10 cellular contexts compared by ENCODE assay signal in genomic region chr17:45785373-45786193, GRCh38. TPM values are rescaled to one million over a fixed set of nuclear protein-coding genes. Genes with fewer than 3 reads are reported as not detected.
DNase-seq lines count a peak whose midpoint lies in the region; ATAC-seq, FAIRE-seq and TF ChIP-seq lines count a peak whose summit lies in the region.
"Had no signal": no experiment of that assay in that cellular context is flagged by ENCODE, and none has a peak within 500 bp of the region (broad histone marks: within the 10 kb centered on the region; RNA-seq: fewer than 3 reads in every experiment).

No MANE protein-coding gene starts in this region.

- no peaks in the 10 kb centered on the region for H3K36me3 ChIP-seq in bronchial epithelial cell (ENCODE audit: control insufficient read depth, insufficient read depth, low read length)
- no peaks in the 10 kb centered on the region for H3K36me3 ChIP-seq in mesodermal cell (ENCODE audit: control insufficient read depth, insufficient read depth, low read length)
- H3K36me3 ChIP-seq in thymus (ENCODE audit: control insufficient read depth, insufficient read depth): no peaks in the 10 kb centered on the region

- ATAC-seq in activated T-cell treated with anti-CD3 and anti-CD28 coated beads, Interleukin-2, amount 50 U/mL, for 72 hours (replicated peaks in 1 of 2): no peak

- POLR2A ChIA-PET in GM10248 (lab: Yijun Ruan, JAX): no interaction called here

- peak overlapping the region; percentile 20 for H3K4me3 ChIP-seq in bronchial epithelial cell (ENCODE audit: low read depth, low read length)
- peak overlapping the region; percentile 44 for H3K4me3 ChIP-seq in mesodermal cell (ENCODE audit: extremely low read depth, insufficient read depth, low read length, poor library complexity, severe bottlenecking)
- H3K4me3 ChIP-seq in thymus (ENCODE audit: low read length): peak overlapping the region; percentile 37

- H3K9me3 ChIP-seq in mesodermal cell (ENCODE audit: control insufficient read depth, low read length) (no peaks in the 10 kb centered on the region), thymus (ENCODE audit: control insufficient read depth) (no peaks in the 10 kb centered on the region)

- peaks cover 44% of the 10 kb centered on the region for H3K27me3 ChIP-seq in bronchial epithelial cell (ENCODE audit: control insufficient read depth, insufficient read depth, low read length)
- H3K27me3 ChIP-seq in thymus (ENCODE audit: control insufficient read depth, insufficient read depth): peaks cover 70% of the 10 kb centered on the region

- H3K27me3 Mint-ChIP-seq in activated T-cell treated with anti-CD3 and anti-CD28 coated beads, Interleukin-2, amount 50 U/mL, for 72 hours (ENCODE audit: low read depth): peaks cover 77% of the 10 kb centered on the region

- peak overlapping the region; percentile 70 to 83 for H3K4me3 Mint-ChIP-seq in activated T-cell treated with anti-CD3 and anti-CD28 coated beads, Interleukin-2, amount 50 U/mL, for 72 hours

- CTCF ChIA-PET in GM10248 (lab: Yijun Ruan, JAX): no interaction called here

- H3K9me3 Mint-ChIP-seq in activated T-cell treated with anti-CD3 and anti-CD28 coated beads, Interleukin-2, amount 50 U/mL, for 72 hours: no peaks in the 10 kb centered on the region

- H3K4me1 ChIP-seq in mesodermal cell (ENCODE audit: control insufficient read depth, insufficient read depth, low read length, poor library complexity, severe bottlenecking) (no peaks in the 10 kb centered on the region), thymus (ENCODE audit: control insufficient read depth, insufficient read depth, low read length) (no peaks in the 10 kb centered on the region)

- H3K4me1 Mint-ChIP-seq in activated T-cell treated with anti-CD3 and anti-CD28 coated beads, Interleukin-2, amount 50 U/mL, for 72 hours (ENCODE audit: low read depth): no peaks in the 10 kb centered on the region

- no peak for FAIRE-seq in bronchial epithelial cell (lab: Jason Lieb, UNC)

- no peak overlapping the region for H3K27ac Mint-ChIP-seq in activated T-cell treated with anti-CD3 and anti-CD28 coated beads, Interleukin-2, amount 50 U/mL, for 72 hours

- no peak overlapping the region for H3K27ac ChIP-seq in mesodermal cell (ENCODE audit: low read depth, low read length, severe bottlenecking)
- H3K27ac ChIP-seq in thymus (ENCODE audit: low read depth): no peak overlapping the region

- no peaks in the 10 kb centered on the region for H3K36me3 Mint-ChIP-seq in activated T-cell treated with anti-CD3 and anti-CD28 coated beads, Interleukin-2, amount 50 U/mL, for 72 hours (ENCODE audit: insufficient read depth in 2 of 2)

- 15 to 22% methylated on average over 22 to 28 of the region's 40 CpGs for WGBS in mesodermal cell (ENCODE audit: insufficient coverage in 2 of 2), 2 experiments
- 20% methylated on average over 40 of the region's 40 CpGs for WGBS in thymus

- TF ChIP-seq CTCF in bronchial epithelial cell (IDR thresholded peaks at IDR 0.05; ENCODE audit: insufficient read depth, low read length, severe bottlenecking): no peak
- TF ChIP-seq CTCF in GM10248 (IDR thresholded peaks at IDR 0.05; ENCODE audit: control extremely low read depth, extremely low read depth, low read depth, missing control alignments): no peak

- DNase-seq in activated T-cell treated with anti-CD3 and anti-CD28 coated beads, Interleukin-2, amount 50 U/mL, for 72 hours: no peak
- DNase-seq in activated T-cell treated with anti-CD3 and anti-CD28 coated beads for 4 hours: no peak
- DNase-seq in bronchial epithelial cell (ENCODE audit: low read depth): no peak
- no peak for DNase-seq in HPDE6-E6E7 (ENCODE audit: extremely low spot score)
- no peak for DNase-seq in GM10248 (ENCODE audit: extremely low spot score)
- DNase-seq in DMS79 treated with DMSO at 0.1 percent for 48 hours (lab: John Stamatoyannopoulos, UW): no peak
- DNase-seq: NCI-H2029 had no signal

RNA-seq across cellular contexts. Expression of gene CRHR1, which starts 1.5 kb away (rescaled TPM):
- total RNA-seq in activated T-cell treated with anti-CD3 and anti-CD28 coated beads, Interleukin-2, amount 50 U/mL, for 72 hours: not detected
- total RNA-seq in bronchial epithelial cell: not detected in 2 replicates
- polyA plus RNA-seq in mesodermal cell (2013, experiment 1 of 2): 0.26 TPM
- polyA plus RNA-seq in mesodermal cell (2013, experiment 2 of 2): 0.15 TPM
- polyA plus RNA-seq in thymus: 0.32 TPM
- total RNA-seq: left colon had no signal

RNA-seq across cellular contexts. Expression of gene SPPL2C, which starts 59.1 kb away (rescaled TPM):
- total RNA-seq in activated T-cell treated with anti-CD3 and anti-CD28 coated beads, Interleukin-2, amount 50 U/mL, for 72 hours: not detected
- not detected in 2 replicates for total RNA-seq in bronchial epithelial cell
- not detected for polyA plus RNA-seq in mesodermal cell (2013, experiment 1 of 2)
- not detected for polyA plus RNA-seq in mesodermal cell (2013, experiment 2 of 2)
- not detected for polyA plus RNA-seq in thymus
- total RNA-seq: left colon had no signal
